Comparison of ENCODE assay signal across 8 cellular contexts in genomic region chr6:16345449-16346330, GRCh38.
DNase-seq lines count a peak whose midpoint lies in the region; ATAC-seq and TF ChIP-seq lines count a peak whose summit lies in the region.

No MANE protein-coding gene starts in this region.

- CTCF ChIA-PET in WTC11 (lab: Charles Lee) = interaction anchor here (0.9 to 1.6 kb wide), 2 partner anchors 12 to 13 kb away, joined by 3 to 5 read pairs; no protein-coding TSS in a partner anchor
- CTCF ChIA-PET in activated CD8-positive, alpha-beta T cell treated with anti-CD3 and anti-CD28 coated beads, Interleukin-2, amount 10 ng/mL, durations not matched to agents 7 days and 5 days (lab: Charles Lee) = interaction anchor here (5.9 kb wide), 1 partner anchor 12 kb away, joined by 28 read pairs; no protein-coding TSS in a partner anchor

- peak; percentile 75 for ATAC-seq in WTC11
- no peak for ATAC-seq in HG02938 (IDR thresholded peaks at IDR 0.05; ENCODE audit: unreplicated experiment)
- no peak for ATAC-seq in HG03439 (IDR thresholded peaks at IDR 0.05; ENCODE audit: unreplicated experiment)
- no peak for ATAC-seq in activated CD8-positive, alpha-beta T cell treated with anti-CD3 and anti-CD28 coated beads, Interleukin-2, amount 10 ng/mL, durations not matched to agents 7 days and 5 days

- DNase-seq in A172 (ENCODE audit: low spot score) (peak; percentile 91), HPDE6-E6E7 (ENCODE audit: extremely low spot score) (peak; percentile 35), WTC11 (ENCODE audit: low spot score) (no peak), hepatic stellate cell (ENCODE audit: low spot score) (peak; percentile 70), DMS114 treated with DMSO at 0.1 percent for 48 hours (lab: John Stamatoyannopoulos, UW; ENCODE audit: unreplicated experiment) (no peak)
- no peak for DNase-seq in activated CD8-positive, alpha-beta T cell treated with anti-CD3 and anti-CD28 coated beads, Interleukin-2, amount 10 ng/mL, durations not matched to agents 7 days and 5 days

- POLR2A ChIA-PET in WTC11 (lab: Charles Lee) = interaction anchor here (0.5 kb wide), 1 partner anchor 66 kb away, joined by 3 read pairs; no protein-coding TSS in a partner anchor
- POLR2A ChIA-PET in activated CD8-positive, alpha-beta T cell treated with anti-CD3 and anti-CD28 coated beads, Interleukin-2, amount 10 ng/mL, durations not matched to agents 7 days and 5 days (lab: Charles Lee) = no interaction called here

- peaks cover 10% of the 10 kb centered on the region for H3K4me1 Mint-ChIP-seq in WTC11
- H3K4me1 Mint-ChIP-seq in activated CD8-positive, alpha-beta T cell treated with anti-CD3 and anti-CD28 coated beads, Interleukin-2, amount 10 ng/mL, durations not matched to agents 7 days and 5 days (ENCODE audit: low read depth) = no peaks in the 10 kb centered on the region

- H3K27me3 Mint-ChIP-seq in WTC11 (ENCODE audit: low read depth) = no peaks in the 10 kb centered on the region
- H3K27me3 Mint-ChIP-seq in activated CD8-positive, alpha-beta T cell treated with anti-CD3 and anti-CD28 coated beads, Interleukin-2, amount 10 ng/mL, durations not matched to agents 7 days and 5 days (ENCODE audit: low read depth) = no peaks in the 10 kb centered on the region

- H3K27ac Mint-ChIP-seq in WTC11 = peak overlapping the region; percentile 38; the same call in 1 of the 2 replicates
- H3K27ac Mint-ChIP-seq in activated CD8-positive, alpha-beta T cell treated with anti-CD3 and anti-CD28 coated beads, Interleukin-2, amount 10 ng/mL, durations not matched to agents 7 days and 5 days = no peak overlapping the region

- no peak overlapping the region for H3K4me3 Mint-ChIP-seq in WTC11
- H3K4me3 Mint-ChIP-seq in activated CD8-positive, alpha-beta T cell treated with anti-CD3 and anti-CD28 coated beads, Interleukin-2, amount 10 ng/mL, durations not matched to agents 7 days and 5 days = no peak overlapping the region

- no peaks in the 10 kb centered on the region for H3K36me3 Mint-ChIP-seq in WTC11
- no peaks in the 10 kb centered on the region for H3K36me3 Mint-ChIP-seq in activated CD8-positive, alpha-beta T cell treated with anti-CD3 and anti-CD28 coated beads, Interleukin-2, amount 10 ng/mL, durations not matched to agents 7 days and 5 days (ENCODE audit: low read depth)

- H3K9me3 Mint-ChIP-seq in WTC11 = peaks cover 5% of the 10 kb centered on the region
- no peaks in the 10 kb centered on the region for H3K9me3 Mint-ChIP-seq in activated CD8-positive, alpha-beta T cell treated with anti-CD3 and anti-CD28 coated beads, Interleukin-2, amount 10 ng/mL, durations not matched to agents 7 days and 5 days (ENCODE audit: insufficient read depth)

- TF ChIP-seq CTCF in WTC11 (IDR thresholded peaks at IDR 0.05) = no peak

TF ChIP-seq in WTC11, 78 proteins besides CTCF, POLR2A, EP300 and RAD21:
- TF ChIP-seq RELA (CRISPR knock-in tag; IDR thresholded peaks at IDR 0.05; ENCODE audit: borderline replicate concordance) (no peak), ARID4B (CRISPR knock-in tag; IDR thresholded peaks at IDR 0.05; ENCODE audit: borderline replicate concordance) (no peak), TEAD4 (CRISPR knock-in tag; IDR thresholded peaks at IDR 0.05) (no peak), HMGA2 (CRISPR knock-in tag; IDR thresholded peaks at IDR 0.05) (no peak), MLX (CRISPR knock-in tag; IDR thresholded peaks at IDR 0.05) (no peak), ATF3 (CRISPR knock-in tag; conservative IDR thresholded peaks at IDR 0.05) (no peak), ZSCAN18 (CRISPR knock-in tag; IDR thresholded peaks at IDR 0.05) (no peak), NFYB (CRISPR knock-in tag; conservative IDR thresholded peaks at IDR 0.05; ENCODE audit: low read depth) (no peak), FOXP1 (CRISPR knock-in tag; IDR thresholded peaks at IDR 0.05; ENCODE audit: borderline replicate concordance) (no peak)
TF ChIP-seq in WTC11: peak in this region for 0.

Comparison
In these comparisons a context has a peak if more than half of its experiments do, and no peak if none do; other contexts are left out.
1. DNase-seq: peak in A172 (single experiment), HPDE6-E6E7 (single experiment) and hepatic stellate cell (single experiment); none in WTC11 (single experiment), DMS114 treated with DMSO at 0.1 percent for 48 hours (single experiment) and activated CD8-positive, alpha-beta T cell treated with anti-CD3 and anti-CD28 coated beads, Interleukin-2, amount 10 ng/mL, durations not matched to agents 7 days and 5 days (single experiment).